Comparison of ENCODE assay signal across 32 cellular contexts in the genomic region with DNA sequence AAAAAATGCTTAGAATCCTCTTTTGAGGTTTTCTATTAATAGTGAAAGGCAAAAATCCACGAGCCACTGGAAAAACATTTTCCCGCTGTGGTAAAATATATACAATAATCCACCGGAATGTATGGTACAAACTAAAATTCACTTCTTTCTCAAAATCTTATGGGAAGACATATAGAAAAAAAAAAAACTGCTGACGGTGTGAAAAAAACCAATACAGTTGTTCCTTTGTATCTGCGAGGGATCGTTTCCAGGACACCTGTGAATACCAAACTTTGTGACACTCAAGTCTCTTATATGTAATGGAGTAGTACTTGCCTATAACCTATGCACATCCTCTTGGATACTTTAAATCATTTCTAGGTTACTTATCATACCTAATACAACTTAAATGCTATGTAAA. TPM values are rescaled to one million over a fixed set of nuclear protein-coding genes. Genes with fewer than 3 reads are reported as not detected.
"Had no signal": no experiment of that assay in that cellular context is flagged by ENCODE, and none has a peak within 500 bp of the region (broad histone marks: within the 10 kb centered on the region; RNA-seq: fewer than 3 reads in every experiment).

No MANE protein-coding gene starts in this region.

- ATAC-seq: naive thymus-derived CD8-positive, alpha-beta T cell; natural killer cell treated with Interleukin-12 subunit alpha and Interleukin-12 subunit beta and Interleukin-15 and Interleukin-18, amount 100 ng/mL, for 72 hours; psoas muscle; right cardiac atrium; sciatic nerve; stimulated activated memory B cell treated with anti-CD40 and anti-IgM and Interleukin-4, amounts not matched to agents 10 μg/mL and 1 μg/mL and 100 μg/mL, for 72 hours; stimulated activated naive CD8-positive, alpha-beta T cell treated with anti-CD3 and anti-CD28 coated beads, Interleukin-15, amount 100 ng/mL, for 72 hours; stimulated activated naive CD8-positive, alpha-beta T cell treated with anti-CD3 and anti-CD28 coated beads, Interleukin-15, Interleukin-2, amounts not matched to agents 100 U/mL and 50 U/mL, for 24 hours; upper lobe of right lung had no signal

- H3K79me2 ChIP-seq: parathyroid adenoma had no signal

- H3K27me3 ChIP-seq: ovary, suprapubic skin, testis, tibial artery, transverse colon, upper lobe of right lung, uterus had no signal

- H3K36me3 ChIP-seq: neutrophil, ovary, spleen, suprapubic skin, tibial artery, transverse colon, upper lobe of right lung, uterus had no signal

- H3K4me1 ChIP-seq: parathyroid adenoma, psoas muscle, spleen, suprapubic skin, testis, tibial artery, transverse colon, upper lobe of right lung, uterus had no signal

- H3K9me3 ChIP-seq: neutrophil, ovary, psoas muscle, spleen, suprapubic skin, testis, tibial artery, transverse colon, upper lobe of right lung, uterus had no signal

- H3K4me2 ChIP-seq: smooth muscle cell had no signal

- H3K4me3 ChIP-seq: ovary, psoas muscle, skin epidermis, smooth muscle cell, spleen, suprapubic skin, testis, tibial artery, transverse colon, upper lobe of right lung, uterus had no signal

- H3K9ac ChIP-seq: parathyroid adenoma had no signal

- H2AFZ ChIP-seq: parathyroid adenoma had no signal

- DNase-seq: naive thymus-derived CD8-positive, alpha-beta T cell; nephron progenitor cell; occipital lobe; ovary; posterior cingulate gyrus; psoas muscle; right cardiac atrium; spleen; stimulated activated CD4-positive, alpha-beta T cell treated with anti-CD3 and anti-CD28 coated beads, Interleukin-12 subunit alpha, Interleukin-12 subunit beta, amount 100 ng/mL, for 4 hours; stimulated activated CD4-positive, alpha-beta T cell treated with anti-CD3 and anti-CD28 coated beads, Interleukin-1b, Interleukin-23, amount 100 ng/mL, for 48 hours; stimulated activated CD4-positive, alpha-beta T cell treated with anti-CD3 and anti-CD28 coated beads, Interleukin-4, amount 100 ng/mL, for 1 hour; stimulated activated CD4-positive, alpha-beta T cell treated with anti-CD3 and anti-CD28 coated beads, Interleukin-4, amount 100 ng/mL, for 4 hours; stimulated activated CD8-positive, alpha-beta memory T cell treated with anti-CD3 and anti-CD28 coated beads, Interleukin-4, amount 100 ng/mL, for 48 hours; stimulated activated naive CD4-positive, alpha-beta T cell; stimulated activated naive CD8-positive, alpha-beta T cell treated with anti-CD3 and anti-CD28 coated beads, Interleukin-15, amount 100 ng/mL, for 72 hours; stimulated activated naive CD8-positive, alpha-beta T cell treated with anti-CD3 and anti-CD28 coated beads, Interleukin-15, Interleukin-2, amounts not matched to agents 100 U/mL and 50 U/mL, for 24 hours; substantia nigra; testis; tibial artery; transverse colon; upper lobe of right lung; uterus had no signal

- H3K27ac ChIP-seq: neutrophil, ovary, parathyroid adenoma, psoas muscle, skin epidermis, spleen, suprapubic skin, testis, tibial artery, transverse colon, upper lobe of right lung, uterus had no signal

RNA-seq across cellular contexts. Expression of a gene that starts 13.3 kb away (rescaled TPM):
- total RNA-seq: naive thymus-derived CD8-positive, alpha-beta T cell; natural killer cell treated with Interleukin-12 subunit alpha and Interleukin-12 subunit beta and Interleukin-15 and Interleukin-18, amount 100 ng/mL, for 72 hours; osteoblast; progenitor cell of endocrine pancreas; right cardiac atrium; upper lobe of right lung had no signal
- polyA plus RNA-seq: naive thymus-derived CD8-positive, alpha-beta T cell; spleen had no signal
